In genomic region chr17:39677581-39678339, GRCh38 we compare ENCODE assay signal across 7 cellular contexts. TPM values are rescaled to one million over a fixed set of nuclear protein-coding genes. Genes with fewer than 3 reads are reported as not detected.
DNase-seq lines count a peak whose midpoint lies in the region; ATAC-seq, FAIRE-seq and TF ChIP-seq lines count a peak whose summit lies in the region.
"Had no signal": no experiment of that assay in that cellular context is flagged by ENCODE, and none has a peak within 500 bp of the region (broad histone marks: within the 10 kb centered on the region; RNA-seq: fewer than 3 reads in every experiment).

No MANE protein-coding gene starts in this region.

- H3K4me3 Mint-ChIP-seq in CD4-positive, alpha-beta memory T cell, result peak overlapping the region in 1 of 8 donors; percentile 54

- no peaks in the 10 kb centered on the region for H3K27me3 Mint-ChIP-seq in CD4-positive, alpha-beta memory T cell

- H3K36me3 ChIP-seq in CD4-positive, alpha-beta memory T cell (ENCODE audit: insufficient read depth, low read length), result no peaks in the 10 kb centered on the region
- H3K36me3 ChIP-seq in SJCRH30 (no peaks in the 10 kb centered on the region), HepG2 (replicated peaks in 1 of 2; ENCODE audit: control insufficient read depth in 1 of 2, insufficient read depth in 2 of 2, low read length in 2 of 2) (no peaks in the 10 kb centered on the region)

- H3K79me2 ChIP-seq in HepG2 (ENCODE audit: insufficient read depth, low read length), result no peaks in the 10 kb centered on the region

- H3K36me3 Mint-ChIP-seq in CD4-positive, alpha-beta memory T cell, result peaks cover 5 to 20% of the 10 kb centered on the region in 2 donors

- no peak for FAIRE-seq in HepG2 (lab: Jason Lieb, UNC)
- FAIRE-seq: G401.6 had no signal

- no peak overlapping the region for H2AFZ ChIP-seq in HepG2 (ENCODE audit: low read length)

- DNase-seq in CD4-positive, alpha-beta memory T cell, result no peak
- DNase-seq in SJCRH30 (peak; percentile 85 to 89), HepG2 (ENCODE audit: low spot score) (no peak), inferior parietal cortex (ENCODE audit: extremely low spot score) (no peak), mesenteric fat pad (ENCODE audit: low spot score) (no peak)
- no peak for DNase-seq in stimulated activated naive CD4-positive, alpha-beta T cell treated with Interleukin-2 at 50 U/mL for 16 hours (lab: John Stamatoyannopoulos, UW)

- H3K4me1 ChIP-seq in CD4-positive, alpha-beta memory T cell (ENCODE audit: insufficient read depth, low read length), result peaks cover 61% of the 10 kb centered on the region
- peaks cover 34% of the 10 kb centered on the region for H3K4me1 ChIP-seq in SJCRH30
- peaks cover 67% of the 10 kb centered on the region for H3K4me1 ChIP-seq in HepG2 (ENCODE audit: insufficient read depth, low read length)

- in situ Hi-C loops in HepG2 (cut with HindIII; ENCODE audit: extremely low pct_ligation_motif_present, low pct_unique_long_range_greater_than_20kb), result no loop called here

- intact Hi-C loops in CD4-positive, alpha-beta memory T cell (cut with micrococcal nuclease), result no loop called here
- intact Hi-C loops in HepG2 (cut with micrococcal nuclease; ENCODE audit: unreplicated experiment), result no loop called here

- H3K4me2 ChIP-seq in HepG2 (ENCODE audit: low read depth, low read length), result no peak overlapping the region

- TF ChIP-seq EP300 in HepG2 (IDR thresholded peaks at IDR 0.05; ENCODE audit: low read depth in 2 of 2, low read length in 2 of 2), result no peak
- TF ChIP-seq EP300 in HepG2 (CRISPR knock-in tag; IDR thresholded peaks at IDR 0.05; ENCODE audit: borderline replicate concordance), result no peak

- H3K9me3 ChIP-seq in CD4-positive, alpha-beta memory T cell (ENCODE audit: control insufficient read depth in 1 of 2, low read length in 2 of 2), result no peaks in the 10 kb centered on the region
- H3K9me3 ChIP-seq in SJCRH30 (replicated peaks) (no peaks in the 10 kb centered on the region), HepG2 (ENCODE audit: low read length) (no peaks in the 10 kb centered on the region)

- no peaks in the 10 kb centered on the region for H3K9me3 Mint-ChIP-seq in CD4-positive, alpha-beta memory T cell

- no peaks in the 10 kb centered on the region for H3K27me3 ChIP-seq in CD4-positive, alpha-beta memory T cell (ENCODE audit: insufficient read depth, low read length)
- no peaks in the 10 kb centered on the region for H3K27me3 ChIP-seq in SJCRH30
- H3K27me3 ChIP-seq in HepG2 (ENCODE audit: control insufficient read depth in 1 of 2, insufficient read depth in 2 of 2, low read length in 2 of 2), result no peaks in the 10 kb centered on the region

- POLR2A ChIA-PET in CD4-positive, alpha-beta memory T cell (lab: Charles Lee; ENCODE audit: partially characterized antibody), result interaction anchor here (0.6 to 4.5 kb wide), 5 partner anchors 11 to 52 kb away, joined by 3 to 45 read pairs (median 21); partner anchors contain the start of genes MIEN1, PGAP3, PNMT and STARD3
- POLR2A ChIA-PET in HepG2 (lab: Yijun Ruan, JAX), result interaction anchor here (1.9 to 9.4 kb wide), 3 partner anchors 11 to 26 kb away, joined by 7 to 96 read pairs (median 63); partner anchors contain the start of gene PGAP3

- peak overlapping the region; percentile 5 to 98 (median 79) for H3K27ac Mint-ChIP-seq in CD4-positive, alpha-beta memory T cell

- TF ChIP-seq RAD21 in HepG2 (CRISPR knock-in tag; IDR thresholded peaks at IDR 0.05), result no peak

- no peak for TF ChIP-seq CTCF in HepG2 (CRISPR knock-in tag; IDR thresholded peaks at IDR 0.05)

- TF ChIP-seq POLR2A in HepG2 (IDR thresholded peaks at IDR 0.05; ENCODE audit: insufficient read depth in 1 of 2, low read depth in 2 of 2, low read length in 2 of 2), result no peak

- no peak overlapping the region for H3K9ac ChIP-seq in HepG2 (ENCODE audit: insufficient read depth, low read depth, low read length)

- H3K4me1 Mint-ChIP-seq in CD4-positive, alpha-beta memory T cell, result peaks cover 43 to 68% (median 56%) of the 10 kb centered on the region in 4 donors

- CTCF ChIA-PET in CD4-positive, alpha-beta memory T cell (lab: Charles Lee; ENCODE audit: partially characterized antibody), result interaction anchor here (0.9 to 1.6 kb wide), 6 partner anchors 10 to 56 kb away, joined by 3 to 7 read pairs (median 4); partner anchors contain the start of genes MIEN1 and PGAP3
- CTCF ChIA-PET in HepG2 (lab: Yijun Ruan, JAX; ENCODE audit: low intra/inter-chr PET ratio, low total read pairs), result no interaction called here

- no TSS peak for BruUV-seq in HepG2 (replicated peaks; lab: Mats Ljungman, UMichigan)

- 91% methylated on average over 11 of the region's 11 CpGs for WGBS in HepG2 (ENCODE audit: low lambda C conversion rate)

- H4K20me1 ChIP-seq in HepG2 (ENCODE audit: insufficient read depth, low read length), result no peaks in the 10 kb centered on the region

- no peak overlapping the region for H3K4me3 ChIP-seq in CD4-positive, alpha-beta memory T cell (ENCODE audit: low read length in 2 of 2)
- H3K4me3 ChIP-seq in SJCRH30 (no peak overlapping the region), HepG2 (replicated peaks in 1 of 3; ENCODE audit: insufficient read depth in 1 of 3, low read depth in 2 of 3, low read length in 3 of 3) (no peak overlapping the region)

- ATAC-seq in HepG2, result no peak

- H3K27ac ChIP-seq in CD4-positive, alpha-beta memory T cell (ENCODE audit: low read depth, low read length), result no peak overlapping the region
- H3K27ac ChIP-seq in SJCRH30 (no peak overlapping the region), HepG2 (ENCODE audit: extremely low read length, insufficient read depth, low read length) (peak overlapping the region; percentile 12)

RNA-seq across cellular contexts. Expression of gene PNMT, which starts 9.5 kb away (rescaled TPM):
- total RNA-seq in CD4-positive, alpha-beta memory T cell, result under 1 TPM in 1 of 2 experiments, not detected in 1; 0.55 TPM
- polyA plus RNA-seq in CD4-positive, alpha-beta memory T cell, result not detected
- 0.71 TPM in 1 of 2 replicates, not detected in the other for total RNA-seq in SJCRH30 (2014; rRNA removed; shearing (Covaris generic))
- not detected in 2 replicates for total RNA-seq in HepG2 (2016; rRNA removed; fragmentation: Illumina TruSeq; extraction: Trizol)
- not detected in 2 replicates for total RNA-seq in HepG2 (2016; cell fraction: cytosol; rRNA removed; fragmentation: Illumina TruSeq; extraction: Trizol; ENCODE audit: low read depth)
- total RNA-seq in HepG2 (2016; cell fraction: insoluble cytoplasmic fraction; rRNA removed; fragmentation: Illumina TruSeq; extraction: Trizol), result not detected in 2 replicates
- 0.17 TPM in 1 of 2 replicates, not detected in the other for total RNA-seq in HepG2 (2016; cell fraction: membrane; rRNA removed; fragmentation: Illumina TruSeq; extraction: Trizol)
- not detected in 2 replicates for total RNA-seq in HepG2 (2016; cell fraction: nucleus; rRNA removed; fragmentation: Illumina TruSeq; extraction: Trizol)
- 0.22 and 0.25 TPM in 2 replicates for polyA plus RNA-seq in HepG2 (2011; rRNA removed)
- polyA plus RNA-seq in HepG2 (2011; cell fraction: cytosol; rRNA removed), result 0.08 and 0.13 TPM in 2 replicates
- 0.56 and 0.71 TPM in 2 replicates for polyA plus RNA-seq in HepG2 (2011; cell fraction: nucleus; rRNA removed)
- 0.31 TPM in 1 of 2 replicates, not detected in the other for polyA plus RNA-seq in HepG2 (2012)
- polyA plus RNA-seq in HepG2 (2016; cell fraction: cytosol; fragmentation: Illumina TruSeq; extraction: Trizol; ENCODE audit: low read depth), result 0.11 TPM in 1 of 2 replicates, not detected in the other
- polyA plus RNA-seq in HepG2 (2016; cell fraction: insoluble cytoplasmic fraction; fragmentation: Illumina TruSeq; extraction: Trizol; ENCODE audit: low read depth), result not detected in 2 replicates
- 0.15 TPM in 1 of 2 replicates, not detected in the other for polyA plus RNA-seq in HepG2 (2016; cell fraction: membrane; fragmentation: Illumina TruSeq; extraction: Trizol; ENCODE audit: low read depth)
- polyA plus RNA-seq in HepG2 (2016; cell fraction: nucleus; fragmentation: Illumina TruSeq; extraction: Trizol; ENCODE audit: insufficient read depth, low read depth), result not detected in 2 replicates
- not detected in 2 replicates for polyA minus RNA-seq in HepG2 (2011; rRNA and poly(A)+ RNA removed; ENCODE audit: low replicate concordance)
- polyA minus RNA-seq in HepG2 (2011; cell fraction: cytosol; rRNA and poly(A)+ RNA removed), result not detected in 2 replicates
- polyA minus RNA-seq in HepG2 (2011; cell fraction: nucleus; rRNA and poly(A)+ RNA removed), result not detected in 2 replicates
- total RNA-seq in mesenteric fat pad, result 0.35 TPM

RNA-seq across cellular contexts. Expression of gene PGAP3, which starts 10.1 kb away (rescaled TPM):
- 10 to 100 TPM; 29.6 to 30.5 TPM for total RNA-seq in CD4-positive, alpha-beta memory T cell
- 10 to 100 TPM; 22.1 to 26.5 TPM for polyA plus RNA-seq in CD4-positive, alpha-beta memory T cell
- total RNA-seq in SJCRH30 (2014; rRNA removed; shearing (Covaris generic)), result 1.9 and 3.1 TPM in 2 replicates
- 5.1 and 11.9 TPM in 2 replicates for total RNA-seq in HepG2 (2016; rRNA removed; fragmentation: Illumina TruSeq; extraction: Trizol)
- 1.1 and 1.5 TPM in 2 replicates for total RNA-seq in HepG2 (2016; cell fraction: cytosol; rRNA removed; fragmentation: Illumina TruSeq; extraction: Trizol; ENCODE audit: low read depth)
- 3.5 and 11.4 TPM in 2 replicates for total RNA-seq in HepG2 (2016; cell fraction: insoluble cytoplasmic fraction; rRNA removed; fragmentation: Illumina TruSeq; extraction: Trizol)
- total RNA-seq in HepG2 (2016; cell fraction: membrane; rRNA removed; fragmentation: Illumina TruSeq; extraction: Trizol), result 3.2 and 3.3 TPM in 2 replicates
- 11.6 and 12.8 TPM in 2 replicates for total RNA-seq in HepG2 (2016; cell fraction: nucleus; rRNA removed; fragmentation: Illumina TruSeq; extraction: Trizol)
- 14.6 and 21.2 TPM in 2 replicates for polyA plus RNA-seq in HepG2 (2011; rRNA removed)
- polyA plus RNA-seq in HepG2 (2011; cell fraction: cytosol; rRNA removed), result 9.7 and 10.8 TPM in 2 replicates
- polyA plus RNA-seq in HepG2 (2011; cell fraction: nucleus; rRNA removed), result 53.0 and 67.8 TPM in 2 replicates
- polyA plus RNA-seq in HepG2 (2012), result 9.1 and 10.3 TPM in 2 replicates
- polyA plus RNA-seq in HepG2 (2016; cell fraction: cytosol; fragmentation: Illumina TruSeq; extraction: Trizol; ENCODE audit: low read depth), result 0.93 and 0.97 TPM in 2 replicates
- 4.1 and 5.4 TPM in 2 replicates for polyA plus RNA-seq in HepG2 (2016; cell fraction: insoluble cytoplasmic fraction; fragmentation: Illumina TruSeq; extraction: Trizol; ENCODE audit: low read depth)
- 2.1 and 2.4 TPM in 2 replicates for polyA plus RNA-seq in HepG2 (2016; cell fraction: membrane; fragmentation: Illumina TruSeq; extraction: Trizol; ENCODE audit: low read depth)
- polyA plus RNA-seq in HepG2 (2016; cell fraction: nucleus; fragmentation: Illumina TruSeq; extraction: Trizol; ENCODE audit: insufficient read depth, low read depth), result 23.4 and 28.3 TPM in 2 replicates
- polyA minus RNA-seq in HepG2 (2011; rRNA and poly(A)+ RNA removed; ENCODE audit: low replicate concordance), result 12.0 and 44.9 TPM in 2 replicates
- 5.6 and 8.2 TPM in 2 replicates for polyA minus RNA-seq in HepG2 (2011; cell fraction: cytosol; rRNA and poly(A)+ RNA removed)
- polyA minus RNA-seq in HepG2 (2011; cell fraction: nucleus; rRNA and poly(A)+ RNA removed), result 8.2 and 9.7 TPM in 2 replicates
- total RNA-seq in mesenteric fat pad, result 13.6 TPM

RNA-seq across cellular contexts. Expression of gene TCAP, which starts 12.6 kb away (rescaled TPM):
- 1 to 10 TPM; 5.9 to 6.3 TPM for total RNA-seq in CD4-positive, alpha-beta memory T cell
- under 1 TPM in 1 of 2 donors, not detected in 1; 0.14 TPM for polyA plus RNA-seq in CD4-positive, alpha-beta memory T cell
- total RNA-seq in SJCRH30 (2014; rRNA removed; shearing (Covaris generic)), result 0.53 and 0.73 TPM in 2 replicates
- total RNA-seq in HepG2 (2016; rRNA removed; fragmentation: Illumina TruSeq; extraction: Trizol), result 0.14 and 0.24 TPM in 2 replicates
- not detected in 2 replicates for total RNA-seq in HepG2 (2016; cell fraction: cytosol; rRNA removed; fragmentation: Illumina TruSeq; extraction: Trizol; ENCODE audit: low read depth)
- 0.26 TPM in 1 of 2 replicates, not detected in the other for total RNA-seq in HepG2 (2016; cell fraction: insoluble cytoplasmic fraction; rRNA removed; fragmentation: Illumina TruSeq; extraction: Trizol)
- 0.06 TPM in 1 of 2 replicates, not detected in the other for total RNA-seq in HepG2 (2016; cell fraction: membrane; rRNA removed; fragmentation: Illumina TruSeq; extraction: Trizol)
- 0.56 and 0.84 TPM in 2 replicates for total RNA-seq in HepG2 (2016; cell fraction: nucleus; rRNA removed; fragmentation: Illumina TruSeq; extraction: Trizol)
- 0.65 and 0.84 TPM in 2 replicates for polyA plus RNA-seq in HepG2 (2011; rRNA removed)
- polyA plus RNA-seq in HepG2 (2011; cell fraction: cytosol; rRNA removed), result 0.15 and 0.35 TPM in 2 replicates
- 6.0 and 8.8 TPM in 2 replicates for polyA plus RNA-seq in HepG2 (2011; cell fraction: nucleus; rRNA removed)
- polyA plus RNA-seq in HepG2 (2012), result 0.43 and 2.1 TPM in 2 replicates
- polyA plus RNA-seq in HepG2 (2016; cell fraction: cytosol; fragmentation: Illumina TruSeq; extraction: Trizol; ENCODE audit: low read depth), result not detected in 2 replicates
- 0.19 TPM in 1 of 2 replicates, not detected in the other for polyA plus RNA-seq in HepG2 (2016; cell fraction: insoluble cytoplasmic fraction; fragmentation: Illumina TruSeq; extraction: Trizol; ENCODE audit: low read depth)
- not detected in 2 replicates for polyA plus RNA-seq in HepG2 (2016; cell fraction: membrane; fragmentation: Illumina TruSeq; extraction: Trizol; ENCODE audit: low read depth)
- 0.51 and 0.85 TPM in 2 replicates for polyA plus RNA-seq in HepG2 (2016; cell fraction: nucleus; fragmentation: Illumina TruSeq; extraction: Trizol; ENCODE audit: insufficient read depth, low read depth)
- 2.2 and 2.6 TPM in 2 replicates for polyA minus RNA-seq in HepG2 (2011; rRNA and poly(A)+ RNA removed; ENCODE audit: low replicate concordance)
- polyA minus RNA-seq in HepG2 (2011; cell fraction: cytosol; rRNA and poly(A)+ RNA removed), result not detected in 2 replicates
- polyA minus RNA-seq in HepG2 (2011; cell fraction: nucleus; rRNA and poly(A)+ RNA removed), result 3.0 and 4.0 TPM in 2 replicates
- total RNA-seq in mesenteric fat pad, result 0.64 TPM

RNA-seq across cellular contexts. Expression of gene ERBB2, which starts 22.1 kb away (rescaled TPM):
- total RNA-seq in CD4-positive, alpha-beta memory T cell, result 1 to 10 TPM; 4.1 to 4.5 TPM
- under 1 TPM in 1 of 2 donors, not detected in 1; 0.55 TPM for polyA plus RNA-seq in CD4-positive, alpha-beta memory T cell
- 8.7 and 9.1 TPM in 2 replicates for total RNA-seq in SJCRH30 (2014; rRNA removed; shearing (Covaris generic))
- 30.2 and 64.1 TPM in 2 replicates for total RNA-seq in HepG2 (2016; rRNA removed; fragmentation: Illumina TruSeq; extraction: Trizol)
- total RNA-seq in HepG2 (2016; cell fraction: cytosol; rRNA removed; fragmentation: Illumina TruSeq; extraction: Trizol; ENCODE audit: low read depth), result 29.4 and 32.0 TPM in 2 replicates
- 24.5 and 63.0 TPM in 2 replicates for total RNA-seq in HepG2 (2016; cell fraction: insoluble cytoplasmic fraction; rRNA removed; fragmentation: Illumina TruSeq; extraction: Trizol)
- total RNA-seq in HepG2 (2016; cell fraction: membrane; rRNA removed; fragmentation: Illumina TruSeq; extraction: Trizol), result 21.8 and 22.8 TPM in 2 replicates
- total RNA-seq in HepG2 (2016; cell fraction: nucleus; rRNA removed; fragmentation: Illumina TruSeq; extraction: Trizol), result 81.6 and 99.0 TPM in 2 replicates
- polyA plus RNA-seq in HepG2 (2011; rRNA removed), result 57.7 and 77.7 TPM in 2 replicates
- 36.7 and 42.6 TPM in 2 replicates for polyA plus RNA-seq in HepG2 (2011; cell fraction: cytosol; rRNA removed)
- 210 and 211 TPM in 2 replicates for polyA plus RNA-seq in HepG2 (2011; cell fraction: nucleus; rRNA removed)
- 69.2 and 69.6 TPM in 2 replicates for polyA plus RNA-seq in HepG2 (2012)
- polyA plus RNA-seq in HepG2 (2016; cell fraction: cytosol; fragmentation: Illumina TruSeq; extraction: Trizol; ENCODE audit: low read depth), result 4.2 and 4.3 TPM in 2 replicates
- 25.3 and 32.1 TPM in 2 replicates for polyA plus RNA-seq in HepG2 (2016; cell fraction: insoluble cytoplasmic fraction; fragmentation: Illumina TruSeq; extraction: Trizol; ENCODE audit: low read depth)
- 8.5 and 9.9 TPM in 2 replicates for polyA plus RNA-seq in HepG2 (2016; cell fraction: membrane; fragmentation: Illumina TruSeq; extraction: Trizol; ENCODE audit: low read depth)
- 149 and 153 TPM in 2 replicates for polyA plus RNA-seq in HepG2 (2016; cell fraction: nucleus; fragmentation: Illumina TruSeq; extraction: Trizol; ENCODE audit: insufficient read depth, low read depth)
- 39.8 and 292 TPM in 2 replicates for polyA minus RNA-seq in HepG2 (2011; rRNA and poly(A)+ RNA removed; ENCODE audit: low replicate concordance)
- 52.4 and 60.7 TPM in 2 replicates for polyA minus RNA-seq in HepG2 (2011; cell fraction: cytosol; rRNA and poly(A)+ RNA removed)
- polyA minus RNA-seq in HepG2 (2011; cell fraction: nucleus; rRNA and poly(A)+ RNA removed), result 58.8 and 83.7 TPM in 2 replicates
- 21.9 TPM for total RNA-seq in mesenteric fat pad

RNA-seq across cellular contexts. Expression of gene STARD3, which starts 40.8 kb away (rescaled TPM):
- total RNA-seq in CD4-positive, alpha-beta memory T cell, result 100 to 1,000 TPM; 105 to 110 TPM
- 10 to 100 TPM; 42.2 to 43.2 TPM for polyA plus RNA-seq in CD4-positive, alpha-beta memory T cell
- 21.8 and 22.7 TPM in 2 replicates for total RNA-seq in SJCRH30 (2014; rRNA removed; shearing (Covaris generic))
- total RNA-seq in HepG2 (2016; rRNA removed; fragmentation: Illumina TruSeq; extraction: Trizol) (17.2 and 34.6 TPM in 2 replicates), mesenteric fat pad (49.2 TPM)
- total RNA-seq in HepG2 (2016; cell fraction: cytosol; rRNA removed; fragmentation: Illumina TruSeq; extraction: Trizol; ENCODE audit: low read depth), result 10.9 and 18.7 TPM in 2 replicates
- 16.7 and 36.4 TPM in 2 replicates for total RNA-seq in HepG2 (2016; cell fraction: insoluble cytoplasmic fraction; rRNA removed; fragmentation: Illumina TruSeq; extraction: Trizol)
- 28.2 and 28.3 TPM in 2 replicates for total RNA-seq in HepG2 (2016; cell fraction: membrane; rRNA removed; fragmentation: Illumina TruSeq; extraction: Trizol)
- 38.6 and 39.3 TPM in 2 replicates for total RNA-seq in HepG2 (2016; cell fraction: nucleus; rRNA removed; fragmentation: Illumina TruSeq; extraction: Trizol)
- 100 and 114 TPM in 2 replicates for polyA plus RNA-seq in HepG2 (2011; rRNA removed)
- 87.6 and 94.1 TPM in 2 replicates for polyA plus RNA-seq in HepG2 (2011; cell fraction: cytosol; rRNA removed)
- 583 and 640 TPM in 2 replicates for polyA plus RNA-seq in HepG2 (2011; cell fraction: nucleus; rRNA removed)
- polyA plus RNA-seq in HepG2 (2012), result 57.3 and 69.8 TPM in 2 replicates
- polyA plus RNA-seq in HepG2 (2016; cell fraction: cytosol; fragmentation: Illumina TruSeq; extraction: Trizol; ENCODE audit: low read depth), result 16.8 and 21.4 TPM in 2 replicates
- 23.0 and 23.7 TPM in 2 replicates for polyA plus RNA-seq in HepG2 (2016; cell fraction: insoluble cytoplasmic fraction; fragmentation: Illumina TruSeq; extraction: Trizol; ENCODE audit: low read depth)
- polyA plus RNA-seq in HepG2 (2016; cell fraction: membrane; fragmentation: Illumina TruSeq; extraction: Trizol; ENCODE audit: low read depth), result 28.2 and 28.4 TPM in 2 replicates
- 96.9 and 102 TPM in 2 replicates for polyA plus RNA-seq in HepG2 (2016; cell fraction: nucleus; fragmentation: Illumina TruSeq; extraction: Trizol; ENCODE audit: insufficient read depth, low read depth)
- polyA minus RNA-seq in HepG2 (2011; rRNA and poly(A)+ RNA removed; ENCODE audit: low replicate concordance), result 98.5 and 179 TPM in 2 replicates
- 38.4 and 57.6 TPM in 2 replicates for polyA minus RNA-seq in HepG2 (2011; cell fraction: cytosol; rRNA and poly(A)+ RNA removed)
- polyA minus RNA-seq in HepG2 (2011; cell fraction: nucleus; rRNA and poly(A)+ RNA removed), result 71.6 and 80.1 TPM in 2 replicates

Comparison
In these comparisons a context has a peak if more than half of its experiments do, and no peak if none do; other contexts are left out.
1. DNase-seq: peak in SJCRH30 (2 of 2); none in CD4-positive, alpha-beta memory T cell (0 of 5), HepG2 (single experiment), stimulated activated naive CD4-positive, alpha-beta T cell treated with Interleukin-2 at 50 U/mL for 16 hours (single experiment), inferior parietal cortex (single experiment) and mesenteric fat pad (single experiment).